In genomic region chr4:2042207-2042946, GRCh38 we compare ENCODE assay signal across 1 cellular context.
TF ChIP-seq lines count a peak whose summit lies in the region.

No MANE protein-coding gene starts in this region.

TF ChIP-seq in HepG2, 621 proteins besides CTCF, POLR2A, EP300 and RAD21:
- TF ChIP-seq YY1 (IDR thresholded peaks at IDR 0.05; ENCODE audit: insufficient read depth, insufficient replicate concordance, low read depth, low read length) (peak; percentile 12), ETV5 (CRISPR knock-in tag; IDR thresholded peaks at IDR 0.05; ENCODE audit: borderline replicate concordance) (no peak), ZBTB33 (CRISPR knock-in tag; IDR thresholded peaks at IDR 0.05) (0 out of 2 replicates have a peak, but pooled peaks have one; percentile 21), CBX5 (CRISPR knock-in tag; IDR thresholded peaks at IDR 0.05; ENCODE audit: borderline replicate concordance) (no peak), ZNF777 (CRISPR knock-in tag; IDR thresholded peaks at IDR 0.05) (peak; percentile 5; the same call in 1 of the 2 replicates), FOXM1 (CRISPR knock-in tag; IDR thresholded peaks at IDR 0.05) (no peak), WIZ (CRISPR knock-in tag; IDR thresholded peaks at IDR 0.05) (no peak), KMT2B (CRISPR knock-in tag; IDR thresholded peaks at IDR 0.05) (no peak), ATF7-NPFF (CRISPR knock-in tag; IDR thresholded peaks at IDR 0.05; ENCODE audit: low read depth) (0 out of 2 replicates have a peak, but pooled peaks have one; percentile 28), ZNF24 (IDR thresholded peaks at IDR 0.05) (no peak), ZNF570 (CRISPR knock-in tag; IDR thresholded peaks at IDR 0.05; ENCODE audit: borderline replicate concordance) (no peak)
